ENCODE assay signal across 27 cellular contexts in the genomic region with DNA sequence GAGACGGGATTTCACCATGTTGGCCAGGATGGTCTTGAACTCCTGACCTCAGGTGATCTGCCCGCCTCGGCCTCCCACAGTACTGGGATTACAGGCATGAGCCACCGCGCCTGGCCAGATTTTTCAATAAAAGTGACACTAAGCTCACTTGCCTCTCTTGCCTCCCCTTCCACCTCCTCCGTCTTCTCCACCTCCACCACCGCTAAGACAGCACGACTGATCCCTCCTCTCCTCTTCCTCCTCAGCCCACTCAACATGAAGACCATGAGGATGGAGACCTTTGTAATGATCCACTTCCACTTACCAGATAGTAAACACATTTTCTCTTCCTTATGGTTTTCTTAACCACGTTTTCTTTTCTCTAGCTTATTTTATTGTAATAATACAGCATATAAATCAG.
"Had no signal": no experiment of that assay in that cellular context is flagged by ENCODE, and none has a peak within 500 bp of the region (broad histone marks: within the 10 kb centered on the region; RNA-seq: fewer than 3 reads in every experiment).

No MANE protein-coding gene starts in this region.

- H3K27ac ChIP-seq: epithelial cell of prostate, esophagus squamous epithelium, neutrophil, ovary, right lobe of liver, suprapubic skin, tibial artery, upper lobe of right lung, VCaP had no signal

- ATAC-seq: left lobe of liver, mucosa of descending colon, right lobe of liver, upper lobe of right lung had no signal

- H3K27me3 Mint-ChIP-seq: progenitor cell of endocrine pancreas had no signal

- H3K4me3 ChIP-seq: esophagus squamous epithelium, lung, mucosa of descending colon, ovary, right lobe of liver, suprapubic skin, tibial artery, upper lobe of right lung had no signal

- H3K27me3 ChIP-seq: esophagus squamous epithelium, neutrophil, ovary, right lobe of liver, suprapubic skin, tibial artery, upper lobe of right lung had no signal

- H3K27ac Mint-ChIP-seq: activated T-helper 1 cell treated with anti-CD3 and anti-CD28 coated beads, Interleukin-12 subunit alpha, Interleukin-12 subunit beta, Interleukin-2, Interleukin-4 antibody, amounts not matched to agents 30 ng/mL and 10 ng/mL and 1 ng/mL, durations not matched to agents 14 hours and 24 hours and 36 hours; progenitor cell of endocrine pancreas had no signal

- DNase-seq: activated CD4-positive, alpha-beta T cell treated with anti-CD3 and anti-CD28 coated beads for 4 hours; activated CD4-positive, alpha-beta T cell treated with anti-CD3 and anti-CD28 coated beads, Interleukin-2, amount 50 U/mL, for 4 hours; activated gamma-delta T cell; activated naive CD4-positive, alpha-beta T cell treated with anti-CD3 and anti-CD28 coated beads, Interleukin-2, amount 50 U/mL, for 16 hours; anterior cingulate cortex; dermis blood vessel endothelial cell; effector CD4-positive, alpha-beta T cell; esophagus squamous epithelium; foreskin melanocyte; kidney glomerular epithelial cell; mesendoderm; mucosa of descending colon; nephron progenitor cell; ovary; right lobe of liver; stimulated activated CD4-positive, alpha-beta T cell treated with anti-CD3 and anti-CD28 coated beads, Interleukin-4, amount 100 ng/mL, for 1 hour; T-helper 1 cell; tibial artery; upper lobe of right lung had no signal

- H3K36me3 ChIP-seq: ovary had no signal

- H3K4me3 Mint-ChIP-seq: activated T-helper 1 cell treated with anti-CD3 and anti-CD28 coated beads, Interleukin-12 subunit alpha, Interleukin-12 subunit beta, Interleukin-2, Interleukin-4 antibody, amounts not matched to agents 30 ng/mL and 10 ng/mL and 1 ng/mL, durations not matched to agents 14 hours and 24 hours and 36 hours; nephron progenitor cell had no signal

- H3K9me3 Mint-ChIP-seq: activated T-helper 1 cell treated with anti-CD3 and anti-CD28 coated beads, Interleukin-12 subunit alpha, Interleukin-12 subunit beta, Interleukin-2, Interleukin-4 antibody, amounts not matched to agents 30 ng/mL and 10 ng/mL and 1 ng/mL, durations not matched to agents 14 hours and 24 hours and 36 hours; nephron progenitor cell had no signal
